ENCODE assay signal across 1 cellular context in the genomic region with DNA sequence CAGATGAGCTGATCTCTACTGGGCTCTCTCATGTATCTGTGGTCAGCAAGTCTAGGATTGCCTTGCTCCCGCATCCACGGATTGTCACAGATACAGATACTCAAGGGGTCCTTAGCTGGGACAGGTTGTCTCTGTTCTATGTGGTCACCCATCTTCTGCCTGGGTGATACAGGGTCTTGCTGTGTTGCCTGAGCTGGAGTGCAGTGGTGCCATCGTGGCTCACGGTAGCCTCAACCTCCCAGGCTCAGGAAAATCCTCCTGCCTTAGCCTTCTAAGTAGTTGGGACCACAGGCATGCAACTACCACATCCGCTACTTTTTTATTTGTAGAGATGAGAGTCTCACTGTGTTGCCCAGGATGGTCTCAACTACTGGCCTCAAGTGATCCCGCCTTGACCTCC.
TF ChIP-seq lines count a peak whose summit lies in the region.

No MANE protein-coding gene starts in this region.

TF ChIP-seq in H1, 55 proteins besides CTCF, POLR2A, EP300 and RAD21 (continued from another document):
- TF ChIP-seq SP4 (IDR thresholded peaks at IDR 0.05; ENCODE audit: low read length), result no peak
- TF ChIP-seq JUN (IDR thresholded peaks at IDR 0.05; ENCODE audit: low read depth, low read length), result no peak
- TF ChIP-seq CHD2 (IDR thresholded peaks at IDR 0.05; ENCODE audit: low read length), result no peak
- TF ChIP-seq CEBPB (IDR thresholded peaks at IDR 0.05; ENCODE audit: low read depth, low read length), result no peak
- TF ChIP-seq TAF7 (optimal IDR thresholded peaks at IDR 0.05; ENCODE audit: borderline replicate concordance, low read depth, low read length), result no peak
- no peak for TF ChIP-seq FOSL1 (IDR thresholded peaks at IDR 0.05; ENCODE audit: insufficient read depth, low read depth, low read length)
- no peak for TF ChIP-seq KDM5A (IDR thresholded peaks at IDR 0.05; ENCODE audit: low read length)
- no peak for TF ChIP-seq EZH2 (IDR thresholded peaks at IDR 0.05; ENCODE audit: low read depth, low read length, severe bottlenecking)
- no peak for TF ChIP-seq PHF8 (conservative IDR thresholded peaks at IDR 0.05; ENCODE audit: low read depth, low read length)
- TF ChIP-seq ASH2L (IDR thresholded peaks at IDR 0.05; ENCODE audit: low read length), result no peak
- TF ChIP-seq CBX5 (IDR thresholded peaks at IDR 0.05; ENCODE audit: low read depth, low read length), result no peak
- no peak for TF ChIP-seq RBBP5 (IDR thresholded peaks at IDR 0.05; ENCODE audit: borderline replicate concordance, low read depth, low read length)
